8 cellular contexts compared by ENCODE assay signal in genomic region chr1:236281286-236282158, GRCh38. TPM values are rescaled to one million over a fixed set of nuclear protein-coding genes. Genes with fewer than 3 reads are reported as not detected.
A peak's percentile ranks its signal among the peaks of the same experiment; 100 is the strongest.
DNase-seq lines count a peak whose midpoint lies in the region; ATAC-seq and TF ChIP-seq lines count a peak whose summit lies in the region.

Gene ERO1B (minus strand): TSS chr1:236281958. CDS start chr1:236281783, 175 bp downstream.

- H3K4me3 ChIP-seq in LNCaP clone FGC (ENCODE audit: low read depth, low read length): peak within 1 kb of the TSS; percentile 75
- peak within 1 kb of the TSS; percentile 80 for H3K4me3 ChIP-seq in fibroblast of the aortic adventitia (ENCODE audit: low read depth, low read length)

- no peak for TF ChIP-seq CTCF in LNCaP clone FGC (IDR thresholded peaks at IDR 0.05; ENCODE audit: control insufficient read depth, extremely low read depth, insufficient read depth)
- TF ChIP-seq CTCF in RWPE1 (conservative IDR thresholded peaks at IDR 0.05; ENCODE audit: low read depth): no peak
- TF ChIP-seq CTCF in fibroblast of the aortic adventitia (IDR thresholded peaks at IDR 0.05; ENCODE audit: insufficient read depth, low read length): no peak
- no peak for TF ChIP-seq CTCF in nephron (IDR thresholded peaks at IDR 0.05; ENCODE audit: unreplicated experiment in 3 of 3)

- no peak within 1 kb of the TSS for H3K27ac ChIP-seq in RWPE1

- POLR2A ChIA-PET in RWPE1 (lab: Yijun Ruan, JAX; ENCODE audit: low non-redundant PET): no interaction called here

- H3K4me1 Mint-ChIP-seq in nephron: peaks cover 6% of the 10 kb centered on the region

- no peak within 1 kb of the TSS for H3K27ac Mint-ChIP-seq in nephron

- no peaks in the 10 kb centered on the region for H3K36me3 Mint-ChIP-seq in nephron (ENCODE audit: low read depth)

- H3K27me3 Mint-ChIP-seq in nephron (ENCODE audit: low read depth): peaks cover 46% of the 10 kb centered on the region

- peak; percentile 97 for ATAC-seq in stimulated activated naive CD8-positive, alpha-beta T cell treated with anti-CD3 and anti-CD28 coated beads, Interleukin-15, Interleukin-2, amounts not matched to agents 100 U/mL and 50 U/mL, for 24 hours

- peak; percentile 97 for DNase-seq in ELR (ENCODE audit: low read depth)
- peak; percentile 93 for DNase-seq in H4 (ENCODE audit: low spot score)
- DNase-seq in LNCaP clone FGC (ENCODE audit: low read depth): peak; percentile 70
- DNase-seq in RWPE1 (ENCODE audit: low spot score): peak; percentile 90
- peak; percentile 97 for DNase-seq in activated T-helper 9 cell treated with anti-CD3 and anti-CD28 coated beads, Interleukin-2, amount 50 U/mL, for 16 hours (ENCODE audit: low read depth)
- peak; percentile 88 for DNase-seq in fibroblast of the aortic adventitia (ENCODE audit: low read depth)
- DNase-seq in stimulated activated naive CD8-positive, alpha-beta T cell treated with anti-CD3 and anti-CD28 coated beads, Interleukin-15, Interleukin-2, amounts not matched to agents 100 U/mL and 50 U/mL, for 24 hours: peak; percentile 97

- peak within 1 kb of the TSS; percentile 82 to 88 (median 83) for H3K4me3 Mint-ChIP-seq in nephron

- H3K9me3 Mint-ChIP-seq in nephron: no peaks in the 10 kb centered on the region

- CTCF ChIA-PET in RWPE1 (lab: Yijun Ruan, JAX): interaction anchor here (0.6 to 0.7 kb wide), 3 partner anchors 43 to 532 kb away, joined by 3 read pairs; no protein-coding TSS in a partner anchor

RNA-seq across cellular contexts. Expression of gene ERO1B, which starts in this region (rescaled TPM):
- total RNA-seq in H4 (2014; rRNA removed; shearing (Covaris generic)): 3.2 and 4.2 TPM in 2 replicates
- total RNA-seq in fibroblast of the aortic adventitia (ENCODE audit: low replicate concordance): 1.4 and 1.5 TPM in 2 replicates
